ENCODE assay signal across 11 cellular contexts in genomic region chr13:97243915-97244820, GRCh38. TPM values are rescaled to one million over a fixed set of nuclear protein-coding genes. Genes with fewer than 3 reads are reported as not detected.
DNase-seq lines count a peak whose midpoint lies in the region; ATAC-seq and TF ChIP-seq lines count a peak whose summit lies in the region.
"Had no signal": no experiment of that assay in that cellular context is flagged by ENCODE, and none has a peak within 500 bp of the region (broad histone marks: within the 10 kb centered on the region; RNA-seq: fewer than 3 reads in every experiment).

No MANE protein-coding gene starts in this region.

- CTCF ChIA-PET in Caco-2 (lab: Charles Lee): no interaction called here

- H3K4me3 Mint-ChIP-seq in Caco-2 (ENCODE audit: unreplicated experiment): peak overlapping the region; percentile 9

- DNase-seq in Caco-2 (peak; percentile 60 to 61), ascending aorta (ENCODE audit: low spot score in 2 of 2) (no peak), left lobe of liver (ENCODE audit: low spot score) (no peak), NCI-H1694 (lab: John Stamatoyannopoulos, UW) (no peak), NCI-H2227 (lab: John Stamatoyannopoulos, UW; ENCODE audit: unreplicated experiment) (no peak), HuH-7 (ENCODE audit: low spot score) (no peak)
- DNase-seq: activated effector memory CD4-positive, alpha-beta T cell treated with anti-CD3 and anti-CD28 coated beads, Interleukin-2, amount 50 U/mL, for 16 hours; NCI-H2227 treated with DMSO at 0.1 percent for 48 hours; SHP77 had no signal

- peak; percentile 39 for ATAC-seq in left lobe of liver
- ATAC-seq in GM19452 (IDR thresholded peaks at IDR 0.05; ENCODE audit: unreplicated experiment): no peak

- no peak for TF ChIP-seq CTCF in Caco-2 (IDR thresholded peaks at IDR 0.05; ENCODE audit: insufficient read depth in 1 of 2, low read depth in 1 of 2, low read length in 1 of 2, severe bottlenecking in 1 of 2, unreplicated experiment in 1 of 2)
- no peak for TF ChIP-seq CTCF in ascending aorta (IDR thresholded peaks at IDR 0.05)

- POLR2A ChIA-PET in Caco-2 (lab: Charles Lee): no interaction called here

- H3K4me1 ChIP-seq in Caco-2: peaks cover 44% of the 10 kb centered on the region
- peaks cover 5 to 55% of the 10 kb centered on the region in 2 donors for H3K4me1 ChIP-seq in ascending aorta
- H3K4me1 ChIP-seq in skeletal muscle tissue (ENCODE audit: control insufficient read depth in 3 of 3, insufficient read depth in 3 of 3, low read length in 3 of 3): peaks cover 60 to 80% (median 70%) of the 10 kb centered on the region in 3 donors

- H3K4me3 ChIP-seq in Caco-2 (ENCODE audit: low read depth, low read length): no peak overlapping the region
- no peak overlapping the region for H3K4me3 ChIP-seq in ascending aorta
- no peak overlapping the region for H3K4me3 ChIP-seq in skeletal muscle tissue (ENCODE audit: low read length in 3 of 3)

- intact Hi-C loops in Caco-2 (cut with micrococcal nuclease; ENCODE audit: unreplicated experiment) (loop anchor here (1.0 kb wide), 2 partner anchors 22 to 30 kb away; partner anchors contain the start of gene MBNL2), ascending aorta (cut with DNase I) (no loop called here)

- H3K9ac ChIP-seq in skeletal muscle tissue (ENCODE audit: low read depth in 1 of 3, low read length in 3 of 3): peak overlapping the region in 1 of 3 donors; percentile 41

- H3K9me3 ChIP-seq in Caco-2 (no peaks in the 10 kb centered on the region; the same call in 1 of the 2 replicates), ascending aorta (no peaks in the 10 kb centered on the region), skeletal muscle tissue (ENCODE audit: control insufficient read depth in 3 of 3, low read length in 3 of 3) (no peaks in the 10 kb centered on the region)

- H3K4me1 Mint-ChIP-seq in Caco-2 (ENCODE audit: low read depth, unreplicated experiment): peaks cover 40% of the 10 kb centered on the region

- H3K36me3 Mint-ChIP-seq in Caco-2 (ENCODE audit: insufficient read depth, unreplicated experiment): peaks cover 13% of the 10 kb centered on the region

- H3K27me3 ChIP-seq in Caco-2 (replicated peaks; ENCODE audit: control insufficient read depth, insufficient read depth, low read length): no peaks in the 10 kb centered on the region
- no peaks in the 10 kb centered on the region for H3K27me3 ChIP-seq in ascending aorta
- H3K27me3 ChIP-seq in skeletal muscle tissue (ENCODE audit: control insufficient read depth in 3 of 3, insufficient read depth in 3 of 3, low read length in 3 of 3): no peaks in the 10 kb centered on the region

- H3K36me3 ChIP-seq in Caco-2 (ENCODE audit: control insufficient read depth, insufficient read depth, low read length) (0 out of 2 replicates have a peak, but pooled peaks cover 3% of the 10 kb centered on the region), ascending aorta (no peaks in the 10 kb centered on the region), skeletal muscle tissue (ENCODE audit: control insufficient read depth in 3 of 3, insufficient read depth in 3 of 3, low read length in 3 of 3) (no peaks in the 10 kb centered on the region)

- no TSS peak for BruUV-seq in Caco-2 (replicated peaks; lab: Mats Ljungman, UMichigan)

- no peaks in the 10 kb centered on the region for H3K27me3 Mint-ChIP-seq in Caco-2 (ENCODE audit: insufficient read depth, unreplicated experiment)

- H3K9me3 Mint-ChIP-seq in Caco-2 (ENCODE audit: unreplicated experiment): no peaks in the 10 kb centered on the region

- H3K27ac ChIP-seq in ascending aorta: peak overlapping the region; percentile 71 to 73
- H3K27ac ChIP-seq in skeletal muscle tissue (ENCODE audit: low read depth, low read length): peak overlapping the region; percentile 21

- H3K27ac Mint-ChIP-seq in Caco-2 (ENCODE audit: unreplicated experiment): peak overlapping the region; percentile 48

RNA-seq across cellular contexts. Expression of gene MBNL2, which starts 22.0 kb away (rescaled TPM):
- total RNA-seq in Caco-2 (2022): 41.6 TPM in 2 replicates
- total RNA-seq in ascending aorta: 38.7 TPM
- total RNA-seq in left lobe of liver: 31.4 TPM
- 30.3 TPM for total RNA-seq in skeletal muscle tissue

Comparison
In these comparisons a context has a peak if more than half of its experiments do, and no peak if none do; other contexts are left out.
1. DNase-seq: peak in Caco-2 (2 of 2); none in ascending aorta (0 of 2), left lobe of liver (single experiment), NCI-H1694 (single experiment), NCI-H2227 (single experiment) and HuH-7 (single experiment).